ENCODE assay signal across 11 cellular contexts in genomic region chr15:100725121-100726069, GRCh38.
DNase-seq lines count a peak whose midpoint lies in the region; ATAC-seq and TF ChIP-seq lines count a peak whose summit lies in the region.
"Had no signal": no experiment of that assay in that cellular context is flagged by ENCODE, and none has a peak within 500 bp of the region (broad histone marks: within the 10 kb centered on the region; RNA-seq: fewer than 3 reads in every experiment).

No MANE protein-coding gene starts in this region.

- peak; percentile 8; the same call in 1 of the 3 replicates for ATAC-seq in SK-N-SH treated with all-trans-retinoic acid at 6 μM for 48 hours
- no peak for ATAC-seq in HG03342 (IDR thresholded peaks at IDR 0.05; ENCODE audit: unreplicated experiment)
- no peak for ATAC-seq in HG03432 (IDR thresholded peaks at IDR 0.05; ENCODE audit: unreplicated experiment)
- ATAC-seq in GM21717 (IDR thresholded peaks at IDR 0.05; ENCODE audit: unreplicated experiment), result no peak

- no peak for TF ChIP-seq CTCF in GM20000 (IDR thresholded peaks at IDR 0.05; ENCODE audit: extremely low read depth, missing control alignments)
- no peak for TF ChIP-seq CTCF in fibroblast of villous mesenchyme (IDR thresholded peaks at IDR 0.05; ENCODE audit: insufficient read depth, low read depth, low read length)

- no peak overlapping the region for H3K4me3 ChIP-seq in fibroblast of villous mesenchyme (ENCODE audit: low read depth, low read length)

- DNase-seq in GM20000 (ENCODE audit: low spot score) (peak; percentile 3), fibroblast of villous mesenchyme (ENCODE audit: low read depth) (peak; percentile 75), smooth muscle cell of the brain vasculature (ENCODE audit: low read depth, low spot score) (peak; percentile 15)
- DNase-seq: activated T-cell treated with anti-CD3 and anti-CD28 coated beads, Interleukin-2, amount 50 U/mL, for 24 hours; GDM1; NCI-H1417; stimulated activated naive CD4-positive, alpha-beta T cell had no signal

TF ChIP-seq in SK-N-SH treated with all-trans-retinoic acid at 6 μM for 48 hours, 23 proteins besides CTCF, POLR2A, EP300 and RAD21:
- TF ChIP-seq ZNF565 (CRISPR knock-in tag; conservative IDR thresholded peaks at IDR 0.05; ENCODE audit: low read depth) (no peak), CSDC2 (CRISPR knock-in tag; IDR thresholded peaks at IDR 0.05) (no peak), SNAI2 (CRISPR knock-in tag; IDR thresholded peaks at IDR 0.05) (no peak), ZNF8 (CRISPR knock-in tag; IDR thresholded peaks at IDR 0.05) (no peak), TSHZ2 (CRISPR knock-in tag; IDR thresholded peaks at IDR 0.05) (no peak), POU6F1 (CRISPR knock-in tag; IDR thresholded peaks at IDR 0.05; ENCODE audit: borderline replicate concordance, low read depth) (no peak), ISL1 (CRISPR knock-in tag; IDR thresholded peaks at IDR 0.05) (no peak), TCF4 (CRISPR knock-in tag; IDR thresholded peaks at IDR 0.05; ENCODE audit: borderline replicate concordance) (no peak), GLIS3 (CRISPR knock-in tag; IDR thresholded peaks at IDR 0.05) (no peak), ESRRG (CRISPR knock-in tag; IDR thresholded peaks at IDR 0.05) (no peak), ZFP30 (CRISPR knock-in tag; IDR thresholded peaks at IDR 0.05) (no peak), PATZ1 (CRISPR knock-in tag; IDR thresholded peaks at IDR 0.05; ENCODE audit: borderline replicate concordance) (no peak), ZC3H10 (CRISPR knock-in tag; IDR thresholded peaks at IDR 0.05) (no peak), PPARA (CRISPR knock-in tag; IDR thresholded peaks at IDR 0.05; ENCODE audit: borderline replicate concordance) (no peak), TOX (CRISPR knock-in tag; IDR thresholded peaks at IDR 0.05; ENCODE audit: borderline replicate concordance) (no peak), ARNTL (CRISPR knock-in tag; IDR thresholded peaks at IDR 0.05; ENCODE audit: borderline replicate concordance, low read depth) (no peak), RARB (CRISPR knock-in tag; IDR thresholded peaks at IDR 0.05) (no peak), ZFP3 (CRISPR knock-in tag; IDR thresholded peaks at IDR 0.05) (no peak), ZNF70 (CRISPR knock-in tag; IDR thresholded peaks at IDR 0.05) (no peak)
TF ChIP-seq in SK-N-SH treated with all-trans-retinoic acid at 6 μM for 48 hours: peak in this region for 0.

Comparison
In these comparisons a context has a peak if more than half of its experiments do, and no peak if none do; other contexts are left out.
1. DNase-seq: peak in every context shown above with its lines; median percentile 75 in fibroblast of villous mesenchyme; 15 in smooth muscle cell of the brain vasculature; 3 in GM20000.